Comparison of ENCODE assay signal across 23 cellular contexts in the genomic region with DNA sequence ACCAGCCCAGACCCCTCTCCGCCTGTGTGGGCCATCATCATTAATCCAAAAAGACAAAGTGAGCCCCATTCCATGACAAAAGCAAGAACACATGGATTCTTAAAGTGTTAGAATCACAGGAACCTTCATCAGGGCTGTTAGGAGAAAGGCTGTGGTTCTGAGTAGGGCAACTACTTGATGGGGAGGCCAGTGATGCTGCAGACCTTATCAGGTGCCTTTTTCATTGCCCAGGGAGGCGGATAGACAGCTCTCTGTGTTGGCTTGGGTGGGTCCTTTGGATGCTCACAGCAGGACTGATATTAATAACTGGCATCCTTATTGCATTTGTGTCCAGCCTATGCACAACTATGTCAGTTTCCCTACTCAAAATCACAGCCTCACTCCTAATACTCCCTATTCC. TPM values are rescaled to one million over a fixed set of nuclear protein-coding genes. Genes with fewer than 3 reads are reported as not detected.
"Had no signal": no experiment of that assay in that cellular context is flagged by ENCODE, and none has a peak within 500 bp of the region (broad histone marks: within the 10 kb centered on the region; RNA-seq: fewer than 3 reads in every experiment).

No MANE protein-coding gene starts in this region.

- H3K36me3 Mint-ChIP-seq: activated naive CD4-positive, alpha-beta T cell treated with anti-CD3 and anti-CD28 coated beads, Interleukin-2, amount 50 U/mL, for 24 hours had no signal

- H3K27me3 ChIP-seq: brain microvascular endothelial cell, heart left ventricle, suprapubic skin had no signal

- FAIRE-seq: frontal cortex, TTC549 had no signal

- H3K9ac ChIP-seq: parathyroid adenoma had no signal

- H3K4me1 ChIP-seq: parathyroid adenoma had no signal

- H3K27me3 Mint-ChIP-seq: activated naive CD4-positive, alpha-beta T cell treated with anti-CD3 and anti-CD28 coated beads, Interleukin-2, amount 50 U/mL, for 24 hours; dendritic cell treated with granulocyte-macrophage colony-stimulating factor and Interleukin-4, amounts not matched to agents 40 ng/mL and 50 ng/mL, for 4 days had no signal

- H3K36me3 ChIP-seq: brain microvascular endothelial cell, suprapubic skin had no signal

- H3K9me3 Mint-ChIP-seq: activated naive CD4-positive, alpha-beta T cell treated with anti-CD3 and anti-CD28 coated beads, Interleukin-2, amount 50 U/mL, for 24 hours; activated T-helper 2 cell treated with anti-CD3 and anti-CD28 coated beads, Interferon-gamma antibody, Interleukin-2, Interleukin-4, amounts not matched to agents 10 μg/mL and 5 μg/mL and 100 μg/mL, durations not matched to agents 14 hours and 24 hours and 36 hours; dendritic cell treated with granulocyte-macrophage colony-stimulating factor and Interleukin-4, amounts not matched to agents 40 ng/mL and 50 ng/mL, for 4 days; endodermal cell had no signal

- H3K27ac Mint-ChIP-seq: activated naive CD4-positive, alpha-beta T cell treated with anti-CD3 and anti-CD28 coated beads, Interleukin-2, amount 50 U/mL, for 24 hours; activated T-helper 2 cell treated with anti-CD3 and anti-CD28 coated beads, Interferon-gamma antibody, Interleukin-2, Interleukin-4, amounts not matched to agents 10 μg/mL and 5 μg/mL and 100 μg/mL, durations not matched to agents 14 hours and 24 hours and 36 hours; dendritic cell treated with granulocyte-macrophage colony-stimulating factor and Interleukin-4, amounts not matched to agents 40 ng/mL and 50 ng/mL, for 4 days; endodermal cell had no signal

- H3K4me3 Mint-ChIP-seq: activated naive CD4-positive, alpha-beta T cell treated with anti-CD3 and anti-CD28 coated beads, Interleukin-2, amount 50 U/mL, for 24 hours; endodermal cell had no signal

- DNase-seq: activated CD4-positive, alpha-beta T cell treated with anti-CD3 and anti-CD28 coated beads, Interleukin-2, amount 50 U/mL, for 1 hour; activated CD4-positive, CD25-positive, alpha-beta regulatory T cell; amniotic stem cell; brain microvascular endothelial cell; endodermal cell; heart left ventricle; islet precursor cell; retina; stimulated activated naive CD4-positive, alpha-beta T cell treated with Interleukin-2 at 50 U/mL for 16 hours; T-helper 2 cell had no signal

- H3K27ac ChIP-seq: brain microvascular endothelial cell, heart left ventricle, parathyroid adenoma, suprapubic skin had no signal

- H2AFZ ChIP-seq: parathyroid adenoma had no signal

- ATAC-seq: esophagus mucosa, heart left ventricle, left lobe of liver had no signal

- H3K9me3 ChIP-seq: heart left ventricle, suprapubic skin had no signal

RNA-seq across cellular contexts. Expression of gene GPRC5D, which starts 45.8 kb away (rescaled TPM):
- total RNA-seq: activated CD8-positive, alpha-beta memory T cell treated with anti-CD3 and anti-CD28 coated beads for 36 hours; activated T-helper 2 cell treated with anti-CD3 and anti-CD28 coated beads, Interferon-gamma antibody, Interleukin-2, Interleukin-4, amounts not matched to agents 10 μg/mL and 5 μg/mL and 100 μg/mL, durations not matched to agents 14 hours and 24 hours and 36 hours; endodermal cell; esophagus mucosa; frontal cortex; heart left ventricle; left lobe of liver; smooth muscle cell; urinary bladder had no signal
- polyA plus RNA-seq: neural cell, smooth muscle cell had no signal
